Comparison of ENCODE assay signal across 1 cellular context in the genomic region with DNA sequence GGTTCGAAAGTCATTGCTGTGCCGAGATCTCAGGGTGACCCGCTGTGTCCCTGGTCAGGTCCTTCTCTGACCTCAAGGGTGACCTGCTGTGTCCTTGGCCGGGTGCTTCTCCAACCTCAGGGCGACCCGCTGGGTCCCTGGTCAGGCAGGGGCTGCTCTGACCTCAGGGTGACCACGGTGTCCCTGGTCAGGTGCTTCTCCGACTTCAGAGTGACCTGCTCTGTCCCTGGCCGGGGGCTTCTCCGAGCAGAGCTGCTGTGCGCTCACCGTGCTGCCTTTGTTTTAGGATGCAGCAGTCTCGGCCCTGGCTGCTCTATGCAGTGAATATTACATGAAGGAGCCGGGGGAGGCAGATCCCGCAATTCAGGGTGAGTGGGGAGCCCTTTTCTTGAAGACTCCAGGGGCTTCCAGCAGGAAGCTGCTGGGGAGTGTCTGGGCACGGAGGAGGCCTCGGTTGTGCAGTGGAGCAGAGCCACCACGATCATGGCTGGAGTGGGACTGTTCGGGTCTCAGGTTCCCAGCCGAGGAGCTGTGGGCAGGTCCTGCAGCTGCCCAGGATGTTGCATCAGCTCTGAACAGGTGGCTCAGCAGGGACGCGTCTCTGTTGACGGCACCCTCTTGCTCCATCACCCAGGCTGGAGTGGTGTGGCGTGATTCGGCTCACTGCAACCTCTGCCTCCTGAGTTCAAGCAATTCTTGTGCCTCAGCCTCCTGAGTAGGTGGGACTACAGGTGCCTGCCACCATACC.
TF ChIP-seq lines count a peak whose summit lies in the region.

No MANE protein-coding gene starts in this region.

TF ChIP-seq in HepG2, 621 proteins besides CTCF, POLR2A, EP300 and RAD21:
- TF ChIP-seq ZNF121 (CRISPR knock-in tag; IDR thresholded peaks at IDR 0.05) (no peak), CHD4 (IDR thresholded peaks at IDR 0.05; ENCODE audit: borderline replicate concordance, low read length) (no peak)
